Comparison of ENCODE assay signal across 11 cellular contexts in genomic region chr1:15915991-15916390, GRCh38. TPM values are rescaled to one million over a fixed set of nuclear protein-coding genes. Genes with fewer than 3 reads are reported as not detected.
DNase-seq lines count a peak whose midpoint lies in the region; ATAC-seq, FAIRE-seq and TF ChIP-seq lines count a peak whose summit lies in the region.
"Had no signal": no experiment of that assay in that cellular context is flagged by ENCODE, and none has a peak within 500 bp of the region (broad histone marks: within the 10 kb centered on the region; RNA-seq: fewer than 3 reads in every experiment).

No MANE protein-coding gene starts in this region.

- no peaks in the 10 kb centered on the region for H3K36me3 ChIP-seq in breast epithelium
- H3K36me3 ChIP-seq in keratinocyte (ENCODE audit: control insufficient read depth in 2 of 2, extremely low read depth in 1 of 2, insufficient read depth in 2 of 2, low read length in 2 of 2): peaks cover 7 to 26% of the 10 kb centered on the region in 2 experiments
- peaks cover 13 to 87% (median 38%) of the 10 kb centered on the region in 4 donors for H3K36me3 ChIP-seq in upper lobe of left lung

- H3K4me3 Mint-ChIP-seq in MCF 10A (ENCODE audit: unreplicated experiment): no peak overlapping the region
- peak overlapping the region; percentile 47 for H3K4me3 Mint-ChIP-seq in activated T-helper 2 cell treated with anti-CD3 and anti-CD28 coated beads, Interferon-gamma antibody, Interleukin-2, Interleukin-4, amounts not matched to agents 10 μg/mL and 5 μg/mL and 100 μg/mL, durations not matched to agents 14 hours and 24 hours and 36 hours (ENCODE audit: low read depth)

- H3K4me3 ChIP-seq in breast epithelium (no peak overlapping the region), keratinocyte (ENCODE audit: control insufficient read depth in 2 of 3, extremely low read depth in 1 of 3, insufficient read depth in 2 of 3, low read depth in 1 of 3, low read length in 3 of 3) (no peak overlapping the region), upper lobe of left lung (peak overlapping the region in 1 of 4 donors; percentile 24)

- TF ChIP-seq CTCF in MCF 10A (IDR thresholded peaks at IDR 0.05; ENCODE audit: unreplicated experiment) (no peak), breast epithelium (IDR thresholded peaks at IDR 0.05) (no peak), keratinocyte (optimal IDR thresholded peaks at IDR 0.05 in 1 of 3, IDR thresholded peaks at IDR 0.05 in 1 of 3, conservative IDR thresholded peaks at IDR 0.05 in 1 of 3; ENCODE audit: extremely low read depth in 1 of 3, insufficient read depth in 2 of 3, low read length in 3 of 3) (no peak), upper lobe of left lung (IDR thresholded peaks at IDR 0.05) (no peak)

- peaks cover 58% of the 10 kb centered on the region for H3K79me2 ChIP-seq in keratinocyte (ENCODE audit: control insufficient read depth, insufficient read depth, low read length)

- H2AFZ ChIP-seq in keratinocyte (ENCODE audit: control insufficient read depth, low read length): no peak overlapping the region

- no peaks in the 10 kb centered on the region for H3K9me3 Mint-ChIP-seq in MCF 10A (ENCODE audit: unreplicated experiment)
- H3K9me3 Mint-ChIP-seq in activated T-helper 2 cell treated with anti-CD3 and anti-CD28 coated beads, Interferon-gamma antibody, Interleukin-2, Interleukin-4, amounts not matched to agents 10 μg/mL and 5 μg/mL and 100 μg/mL, durations not matched to agents 14 hours and 24 hours and 36 hours: no peaks in the 10 kb centered on the region

- H4K20me1 ChIP-seq in keratinocyte (ENCODE audit: control insufficient read depth, extremely low read depth, insufficient read depth, low read length): no peaks in the 10 kb centered on the region

- H3K9ac ChIP-seq in keratinocyte (ENCODE audit: control insufficient read depth, extremely low read depth, insufficient read depth, low read length): no peak overlapping the region

- H3K36me3 Mint-ChIP-seq in MCF 10A (ENCODE audit: insufficient read depth, unreplicated experiment): peaks cover 81% of the 10 kb centered on the region
- H3K36me3 Mint-ChIP-seq in activated T-helper 2 cell treated with anti-CD3 and anti-CD28 coated beads, Interferon-gamma antibody, Interleukin-2, Interleukin-4, amounts not matched to agents 10 μg/mL and 5 μg/mL and 100 μg/mL, durations not matched to agents 14 hours and 24 hours and 36 hours (ENCODE audit: low read depth): peaks cover 79% of the 10 kb centered on the region

- CTCF ChIA-PET in MCF 10A (lab: Yijun Ruan, JAX): interaction anchor here (0.6 to 0.9 kb wide), 2 partner anchors 12 to 67 kb away, joined by 3 read pairs; no protein-coding TSS in a partner anchor

- no peak for TF ChIP-seq EP300 in upper lobe of left lung (IDR thresholded peaks at IDR 0.05)

- H3K9me3 ChIP-seq in breast epithelium (no peaks in the 10 kb centered on the region), keratinocyte (ENCODE audit: control insufficient read depth, low read depth, low read length) (no peaks in the 10 kb centered on the region), upper lobe of left lung (no peaks in the 10 kb centered on the region)

- no peak for DNase-seq in MCF 10A (ENCODE audit: unreplicated experiment)
- no peak for DNase-seq in breast epithelium (ENCODE audit: low spot score in 2 of 2)
- DNase-seq in activated T-helper 2 cell treated with anti-CD3 and anti-CD28 coated beads, Interferon-gamma antibody, Interleukin-2, Interleukin-4, amounts not matched to agents 10 μg/mL and 5 μg/mL and 100 μg/mL, durations not matched to agents 14 hours and 24 hours and 36 hours (ENCODE audit: low spot score): no peak
- no peak for DNase-seq in keratinocyte (ENCODE audit: low read depth, low spot score)
- no peak for DNase-seq in upper lobe of left lung
- no peak for DNase-seq in putamen (ENCODE audit: low spot score)
- no peak for DNase-seq in stimulated activated CD4-positive, alpha-beta T cell treated with anti-CD3 and anti-CD28 coated beads, Interleukin-15, amount 100 ng/mL, for 24 hours
- DNase-seq: activated CD4-positive, CD25-positive, alpha-beta regulatory T cell treated with anti-CD3 and anti-CD28 coated beads, Interleukin-2, amount 50 U/mL, for 72 hours; midbrain; NCI-H1930 had no signal

- no peaks in the 10 kb centered on the region for H3K9me1 ChIP-seq in keratinocyte (ENCODE audit: control insufficient read depth, extremely low read depth, insufficient read depth, low read length)

- FAIRE-seq in keratinocyte (lab: Jason Lieb, UNC): no peak

- H3K4me1 Mint-ChIP-seq in MCF 10A (ENCODE audit: insufficient read depth, unreplicated experiment): peaks cover 23% of the 10 kb centered on the region
- peaks cover 30% of the 10 kb centered on the region for H3K4me1 Mint-ChIP-seq in activated T-helper 2 cell treated with anti-CD3 and anti-CD28 coated beads, Interferon-gamma antibody, Interleukin-2, Interleukin-4, amounts not matched to agents 10 μg/mL and 5 μg/mL and 100 μg/mL, durations not matched to agents 14 hours and 24 hours and 36 hours (ENCODE audit: low read depth)

- no peak overlapping the region for H3K27ac ChIP-seq in breast epithelium
- peak overlapping the region; percentile 42 for H3K27ac ChIP-seq in keratinocyte (ENCODE audit: control insufficient read depth, insufficient read depth, low read length)
- peak overlapping the region in 3 of 4 donors; percentile 18 to 53 (median 46) for H3K27ac ChIP-seq in upper lobe of left lung

- dilution Hi-C loops in keratinocyte (cut with MboI; ENCODE audit: extremely low pct_ligation_motif_present, low sequenced_read_pairs): no loop called here

- H3K27me3 ChIP-seq in breast epithelium (no peaks in the 10 kb centered on the region), keratinocyte (ENCODE audit: control insufficient read depth, extremely low read depth, insufficient read depth, low read length) (no peaks in the 10 kb centered on the region), upper lobe of left lung (no peaks in the 10 kb centered on the region)

- H3K4me1 ChIP-seq in breast epithelium: no peaks in the 10 kb centered on the region
- peaks cover 29% of the 10 kb centered on the region for H3K4me1 ChIP-seq in keratinocyte (ENCODE audit: control insufficient read depth, extremely low read depth, insufficient read depth, low read length)
- peaks cover 6 to 27% (median 14%) of the 10 kb centered on the region in 4 donors for H3K4me1 ChIP-seq in upper lobe of left lung

- peak overlapping the region; percentile 49 for H3K27ac Mint-ChIP-seq in MCF 10A (ENCODE audit: low read depth, unreplicated experiment)
- H3K27ac Mint-ChIP-seq in activated T-helper 2 cell treated with anti-CD3 and anti-CD28 coated beads, Interferon-gamma antibody, Interleukin-2, Interleukin-4, amounts not matched to agents 10 μg/mL and 5 μg/mL and 100 μg/mL, durations not matched to agents 14 hours and 24 hours and 36 hours: peak overlapping the region; percentile 33

- POLR2A ChIA-PET in MCF 10A (lab: Yijun Ruan, JAX): interaction anchor here (1.0 to 6.4 kb wide), 8 partner anchors 9 to 117 kb away, joined by 3 to 37 read pairs (median 5); no protein-coding TSS in a partner anchor

- intact Hi-C loops in MCF 10A (cut with micrococcal nuclease) (loop anchor here (5.0 kb wide), 1 partner anchor 69 kb away; the partner anchor contains the start of gene SPEN), breast epithelium (cut with DNase I; ENCODE audit: low total_unique reads) (no loop called here)
- intact Hi-C loops in activated T-helper 2 cell treated with anti-CD3 and anti-CD28 coated beads, Interferon-gamma antibody, Interleukin-2, Interleukin-4, amounts not matched to agents 10 μg/mL and 5 μg/mL and 100 μg/mL, durations not matched to agents 14 hours and 24 hours and 36 hours (cut with micrococcal nuclease): no loop called here

- TF ChIP-seq POLR2A in breast epithelium (IDR thresholded peaks at IDR 0.05) (no peak), upper lobe of left lung (IDR thresholded peaks at IDR 0.05) (no peak)

- no TSS peak for BruUV-seq in MCF 10A (replicated peaks; lab: Mats Ljungman, UMichigan)

- no peaks in the 10 kb centered on the region for H3K27me3 Mint-ChIP-seq in MCF 10A (ENCODE audit: insufficient read depth, unreplicated experiment)
- no peaks in the 10 kb centered on the region for H3K27me3 Mint-ChIP-seq in activated T-helper 2 cell treated with anti-CD3 and anti-CD28 coated beads, Interferon-gamma antibody, Interleukin-2, Interleukin-4, amounts not matched to agents 10 μg/mL and 5 μg/mL and 100 μg/mL, durations not matched to agents 14 hours and 24 hours and 36 hours (ENCODE audit: low read depth)

- H3K4me2 ChIP-seq in keratinocyte (ENCODE audit: control insufficient read depth, extremely low read depth, insufficient read depth, low read depth, low read length): peak overlapping the region; percentile 24

- ATAC-seq in upper lobe of left lung (ENCODE audit: low FRiP score in 2 of 2) (no peak), GM21528 (IDR thresholded peaks at IDR 0.05; ENCODE audit: low FRiP score, unreplicated experiment) (no peak)

- 43 to 56% methylated on average over 4 of the region's 4 CpGs for WGBS in upper lobe of left lung, 2 donors

RNA-seq across cellular contexts. Expression of gene ZBTB17, which starts 59.9 kb away (rescaled TPM):
- total RNA-seq in MCF 10A (2022): 46.3 and 48.3 TPM in 2 replicates
- total RNA-seq in breast epithelium: 10 to 100 TPM; 21.9 to 40.3 (median 38.5) TPM
- total RNA-seq in activated T-helper 2 cell treated with anti-CD3 and anti-CD28 coated beads, Interferon-gamma antibody, Interleukin-2, Interleukin-4, amounts not matched to agents 10 μg/mL and 5 μg/mL and 100 μg/mL, durations not matched to agents 14 hours and 24 hours and 36 hours: 65.7 and 67.8 TPM in 2 replicates
- polyA plus RNA-seq in keratinocyte: 18.4 to 46.0 TPM (median 19.7 TPM) in 3 replicates
- polyA plus RNA-seq in keratinocyte (2011; ENCODE audit: low read depth): 19.9 TPM
- polyA plus RNA-seq in keratinocyte (2011; cell fraction: cytosol; rRNA removed): 14.4 and 22.8 TPM in 2 replicates
- 54.4 and 73.4 TPM in 2 replicates for polyA plus RNA-seq in keratinocyte (2011; cell fraction: nucleus; rRNA removed)
- 17.7 and 30.4 TPM in 2 replicates for polyA plus RNA-seq in keratinocyte (2012; ENCODE audit: low replicate concordance)
- 30.1 to 46.5 TPM (median 44.2 TPM) in 3 replicates for polyA minus RNA-seq in keratinocyte
- 45.1 TPM for polyA minus RNA-seq in keratinocyte (2011; cell fraction: cytosol; rRNA and poly(A)+ RNA removed)
- 27.1 and 27.3 TPM in 2 replicates for polyA minus RNA-seq in keratinocyte (2011; cell fraction: nucleus; rRNA and poly(A)+ RNA removed)
- 10 to 100 TPM; 34.1 to 94.2 (median 42.9) TPM for total RNA-seq in upper lobe of left lung

Comparison
In these comparisons a context has a peak if more than half of its experiments do, and no peak if none do; other contexts are left out.
1. H3K27ac ChIP-seq: peak in keratinocyte (single experiment) and upper lobe of left lung (3 of 4); none in breast epithelium (0 of 2).